Comparison of ENCODE assay signal across 27 cellular contexts in the genomic region with DNA sequence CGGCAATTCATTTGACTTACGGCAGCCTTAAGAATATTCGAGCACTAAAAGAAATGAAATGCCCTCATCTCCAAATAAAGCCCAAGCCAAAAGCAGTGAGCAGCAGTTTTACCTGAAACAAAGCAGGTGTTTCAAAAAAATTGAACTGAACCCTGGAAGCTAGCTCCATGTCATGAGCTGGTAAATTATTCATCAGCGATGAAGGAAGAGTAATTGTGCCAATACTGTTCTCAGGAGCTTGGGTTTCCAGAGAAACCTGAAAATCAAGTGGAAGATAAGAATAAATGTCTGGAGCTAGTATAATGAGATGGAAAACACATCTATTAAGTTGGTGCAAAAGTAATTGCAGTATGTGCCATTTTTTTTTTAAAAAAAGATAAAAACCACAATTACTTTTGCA.
"Had no signal": no experiment of that assay in that cellular context is flagged by ENCODE, and none has a peak within 500 bp of the region (broad histone marks: within the 10 kb centered on the region; RNA-seq: fewer than 3 reads in every experiment).

No MANE protein-coding gene starts in this region.

- H3K4me3 ChIP-seq: stomach, suprapubic skin, testis, thoracic aorta, thyroid gland, tibial artery, tibial nerve, transverse colon, upper lobe of left lung, upper lobe of right lung, uterus, vagina had no signal

- H3K9me3 ChIP-seq: stomach, suprapubic skin, testis, thoracic aorta, thyroid gland, tibial artery, tibial nerve, transverse colon, upper lobe of left lung, upper lobe of right lung, uterus, vagina had no signal

- ATAC-seq: stimulated activated effector memory CD8-positive, alpha-beta T cell treated with anti-CD3 and anti-CD28 coated beads, Interleukin-12 subunit alpha, Interleukin-12 subunit beta, amount 100 ng/mL, for 72 hours; stimulated activated memory B cell treated with anti-CD40 and anti-IgM and Interleukin-4, amounts not matched to agents 10 μg/mL and 1 μg/mL and 100 μg/mL, for 72 hours; stimulated activated naive B cell treated with anti-CD40 and anti-IgM and Interleukin-4, amounts not matched to agents 10 μg/mL and 1 μg/mL and 100 μg/mL, for 72 hours; stimulated activated naive CD8-positive, alpha-beta T cell treated with anti-CD3 and anti-CD28 coated beads, Interleukin-15, amount 100 ng/mL, for 72 hours; stimulated activated naive CD8-positive, alpha-beta T cell treated with anti-CD3 and anti-CD28 coated beads, Interleukin-15, Interleukin-2, amounts not matched to agents 100 U/mL and 50 U/mL, for 24 hours; upper lobe of right lung had no signal

- H3K27ac ChIP-seq: stomach, suprapubic skin, testis, thoracic aorta, thyroid gland, tibial artery, tibial nerve, transverse colon, upper lobe of left lung, upper lobe of right lung, uterus, vagina had no signal

- H3K27me3 ChIP-seq: stomach, suprapubic skin, testis, thyroid gland, tibial artery, tibial nerve, transverse colon, upper lobe of left lung, upper lobe of right lung, uterus, vagina had no signal

- FAIRE-seq: urothelium cell line had no signal

- H3K36me3 ChIP-seq: stomach, suprapubic skin, thoracic aorta, thyroid gland, tibial artery, tibial nerve, transverse colon, upper lobe of left lung, upper lobe of right lung, uterus, vagina had no signal

- H3K4me1 ChIP-seq: stomach, suprapubic skin, testis, thyroid gland, tibial artery, tibial nerve, transverse colon, upper lobe of left lung, upper lobe of right lung, uterus, vagina had no signal

- DNase-seq: stimulated activated CD4-positive, alpha-beta T cell treated with anti-CD3 and anti-CD28 coated beads, Interleukin-2, amount 100 ng/mL, for 48 hours; stimulated activated CD4-positive, alpha-beta T cell treated with anti-CD3 and anti-CD28 coated beads, Interleukin-4, amount 100 ng/mL, for 1 hour; stimulated activated CD4-positive, alpha-beta T cell treated with anti-CD3 and anti-CD28 coated beads, Interleukin-4, amount 100 ng/mL, for 24 hours; stimulated activated CD4-positive, alpha-beta T cell treated with anti-CD3 and anti-CD28 coated beads, Interleukin-4, amount 100 ng/mL, for 4 hours; stimulated activated CD8-positive, alpha-beta memory T cell treated with anti-CD3 and anti-CD28 coated beads, Interleukin-4, amount 100 ng/mL, for 48 hours; stimulated activated naive B cell treated with anti-CD40 and anti-IgM and Interleukin-4, amounts not matched to agents 10 μg/mL and 1 μg/mL and 100 μg/mL, for 72 hours; stimulated activated naive CD4-positive, alpha-beta T cell; stimulated activated naive CD4-positive, alpha-beta T cell treated with Interleukin-2 at 50 U/mL for 16 hours; stimulated activated naive CD8-positive, alpha-beta T cell treated with anti-CD3 and anti-CD28 coated beads, Interleukin-15, amount 100 ng/mL, for 72 hours; stimulated activated naive CD8-positive, alpha-beta T cell treated with anti-CD3 and anti-CD28 coated beads, Interleukin-15, Interleukin-2, amounts not matched to agents 100 U/mL and 50 U/mL, for 24 hours; stomach; substantia nigra; testis; thyroid gland; tibial artery; transverse colon; trophoblast cell; upper lobe of left lung; upper lobe of right lung; uterus had no signal
